ENCODE assay signal across 17 cellular contexts in genomic region chr17:5434984-5435383, GRCh38. TPM values are rescaled to one million over a fixed set of nuclear protein-coding genes. Genes with fewer than 3 reads are reported as not detected.
A peak's percentile ranks its signal among the peaks of the same experiment; 100 is the strongest.
DNase-seq lines count a peak whose midpoint lies in the region; ATAC-seq, FAIRE-seq and TF ChIP-seq lines count a peak whose summit lies in the region.
"Had no signal": no experiment of that assay in that cellular context is flagged by ENCODE, and none has a peak within 500 bp of the region (broad histone marks: within the 10 kb centered on the region; RNA-seq: fewer than 3 reads in every experiment).

No MANE protein-coding gene starts in this region.

- peaks cover 53% of the 10 kb centered on the region for H3K79me2 ChIP-seq in Loucy (ENCODE audit: insufficient read depth, low read length)
- peaks cover 38% of the 10 kb centered on the region for H3K79me2 ChIP-seq in GM12878 (ENCODE audit: control insufficient read depth, insufficient read depth, low read length)

- in situ Hi-C loops in GM12878 (cut with MboI), result no loop called here
- in situ Hi-C loops in ACHN (cut with HindIII; ENCODE audit: low pct_ligation_motif_present, low pct_unique_long_range_greater_than_20kb, low sequenced_read_pairs), result no loop called here

- no peak overlapping the region for H3K27ac ChIP-seq in GM12878 (ENCODE audit: control insufficient read depth, insufficient read depth)
- H3K27ac ChIP-seq in skeletal muscle tissue (ENCODE audit: low read depth, low read length), result peak overlapping the region; percentile 27

- H3K27me3 ChIP-seq in Loucy (ENCODE audit: insufficient read depth, low read length, poor library complexity, severe bottlenecking) (no peaks in the 10 kb centered on the region), GM12878 (replicated peaks in 1 of 2; ENCODE audit: control insufficient read depth in 2 of 2, insufficient read depth in 2 of 2, low read length in 1 of 2) (no peaks in the 10 kb centered on the region), skeletal muscle tissue (ENCODE audit: control insufficient read depth in 3 of 3, insufficient read depth in 3 of 3, low read length in 3 of 3) (no peaks in the 10 kb centered on the region)

- POLR2A ChIA-PET in GM12878 (lab: Charles Lee), result interaction anchor here (0.7 kb wide), 1 partner anchor 454 kb away, joined by 3 read pairs; no protein-coding TSS in a partner anchor

- H3K9ac ChIP-seq in Loucy (ENCODE audit: low read depth, low read length, poor library complexity, severe bottlenecking) (peak overlapping the region; percentile 29), GM12878 (ENCODE audit: control insufficient read depth, insufficient read depth, low read length) (no peak overlapping the region; the same call in 1 of the 2 replicates), skeletal muscle tissue (ENCODE audit: low read depth in 1 of 3, low read length in 3 of 3) (peak overlapping the region in 1 of 3 donors; percentile 7)

- H3K4me1 ChIP-seq in Loucy (ENCODE audit: insufficient read depth, low read length, poor library complexity, severe bottlenecking) (peaks cover 32% of the 10 kb centered on the region), GM12878 (ENCODE audit: control insufficient read depth, insufficient read depth, low read length) (peaks cover 9% of the 10 kb centered on the region; the same call in 1 of the 2 replicates), skeletal muscle tissue (ENCODE audit: control insufficient read depth in 3 of 3, insufficient read depth in 3 of 3, low read length in 3 of 3) (peaks cover 4 to 18% (median 15%) of the 10 kb centered on the region in 3 donors)

- H3K36me3 ChIP-seq in Loucy (ENCODE audit: insufficient read depth, low read length), result peaks cover 50% of the 10 kb centered on the region; the same call in 1 of the 2 replicates
- peaks cover 27 to 37% of the 10 kb centered on the region in 2 experiments for H3K36me3 ChIP-seq in GM12878 (ENCODE audit: control insufficient read depth in 2 of 2, insufficient read depth in 2 of 2, low read length in 1 of 2)
- peaks cover 40 to 60% (median 56%) of the 10 kb centered on the region in 3 donors for H3K36me3 ChIP-seq in skeletal muscle tissue (ENCODE audit: control insufficient read depth in 3 of 3, insufficient read depth in 3 of 3, low read length in 3 of 3)

- ATAC-seq in GM12878, result no peak
- no peak for ATAC-seq in HG03342 (IDR thresholded peaks at IDR 0.05; ENCODE audit: unreplicated experiment)
- no peak for ATAC-seq in HG02642 (IDR thresholded peaks at IDR 0.05; ENCODE audit: poor library complexity, unreplicated experiment)
- ATAC-seq: left colon, mucosa of descending colon, sciatic nerve had no signal

- no peak for FAIRE-seq in GM12878 (lab: Jason Lieb, UNC)

- H4K20me1 ChIP-seq in Loucy (ENCODE audit: insufficient read depth, low read length, poor library complexity, severe bottlenecking) (peaks cover 41% of the 10 kb centered on the region), GM12878 (ENCODE audit: control insufficient read depth, insufficient read depth) (no peaks in the 10 kb centered on the region)

- no peaks in the 10 kb centered on the region for H3K9me3 ChIP-seq in Loucy (ENCODE audit: insufficient read depth, low read depth, low read length)
- H3K9me3 ChIP-seq in GM12878 (replicated peaks; ENCODE audit: control insufficient read depth, insufficient read depth, low read length), result no peaks in the 10 kb centered on the region
- no peaks in the 10 kb centered on the region for H3K9me3 ChIP-seq in skeletal muscle tissue (ENCODE audit: control insufficient read depth in 3 of 3, low read length in 3 of 3)
- H3K9me3 ChIP-seq: mucosa of descending colon had no signal

- H3K4me3 ChIP-seq in Loucy (ENCODE audit: low read length, poor library complexity, severe bottlenecking) (peak overlapping the region; percentile 39), GM12878 (no peak overlapping the region), skeletal muscle tissue (ENCODE audit: low read length in 3 of 3) (no peak overlapping the region)
- H3K4me3 ChIP-seq: mucosa of descending colon had no signal

- TF ChIP-seq CTCF in Loucy (conservative IDR thresholded peaks at IDR 0.05; ENCODE audit: low read length) (no peak), GM12878 (IDR thresholded peaks at IDR 0.05 in 2 of 3, conservative IDR thresholded peaks at IDR 0.05 in 1 of 3; ENCODE audit: control insufficient read depth in 2 of 3, extremely low read depth in 1 of 3, insufficient read depth in 1 of 3, low read depth in 3 of 3, low read length in 3 of 3) (no peak)

- WGBS in GM12878 (ENCODE audit: insufficient coverage, insufficient replicate concordance, low lambda C conversion rate, missing lambda C conversion rate), result 98% methylated on average over 2 of the region's 2 CpGs

- DNase-seq in activated effector memory CD4-positive, alpha-beta T cell treated with anti-CD3 and anti-CD28 coated beads, Interleukin-2, amount 50 U/mL, for 16 hours, result peak; percentile 44
- no peak for DNase-seq in activated effector memory CD4-positive, alpha-beta T cell treated with Interleukin-2 at 50 U/mL for 16 hours
- DNase-seq in GM12878 (ENCODE audit: low read depth, low spot score) (no peak), ACHN (no peak)
- DNase-seq: COR-L47, foreskin melanocyte, left colon, mucosa of descending colon, NCI-H2029 treated with DMSO at 0.1 percent for 48 hours, NCI-H526, occipital lobe, T-helper 9 cell had no signal

- RAD21 ChIA-PET in GM12878 (lab: Charles Lee; ENCODE audit: unreplicated experiment), result no interaction called here

- CTCF ChIA-PET in GM12878 (lab: Yijun Ruan, JAX), result no interaction called here

- no peaks in the 10 kb centered on the region for H3K9me2 ChIP-seq in Loucy (replicated peaks; ENCODE audit: low read depth, low read length)

- intact Hi-C loops in GM12878 (cut with micrococcal nuclease; ENCODE audit: unreplicated experiment), result loop anchor here (5.0 kb wide), 1 partner anchor 238 kb away; no protein-coding TSS in a partner anchor

- BruUV-seq in GM12878 (replicated peaks; lab: Mats Ljungman, UMichigan), result no TSS peak

- H2AFZ ChIP-seq in Loucy (ENCODE audit: low read length) (no peak overlapping the region), GM12878 (ENCODE audit: control insufficient read depth, low read depth, low read length) (no peak overlapping the region)

- TF ChIP-seq EP300 in GM12878 (IDR thresholded peaks at IDR 0.05; ENCODE audit: borderline replicate concordance in 1 of 2, control insufficient read depth in 1 of 2, low read depth in 2 of 2, low read length in 2 of 2), result no peak

- no peak for TF ChIP-seq RAD21 in GM12878 (IDR thresholded peaks at IDR 0.05; ENCODE audit: insufficient read depth, low read depth, low read length)

- H3F3A ChIP-seq in Loucy (ENCODE audit: low read depth), result 0 out of 2 replicates have a peak, but pooled peaks cover 3% of the 10 kb centered on the region

- TF ChIP-seq POLR2A in GM12878 (IDR thresholded peaks at IDR 0.05; ENCODE audit: low read depth, low read length), result peak; percentile 43

- peak overlapping the region; percentile 97 for H3K4me2 ChIP-seq in Loucy (ENCODE audit: low read depth, low read length, poor library complexity, severe bottlenecking)
- peak overlapping the region; percentile 39; the same call in 1 of the 2 replicates for H3K4me2 ChIP-seq in GM12878 (ENCODE audit: control insufficient read depth, insufficient read depth)

- SMC1A ChIA-PET in GM12878 (lab: Charles Lee; ENCODE audit: uncharacterized antibody, unreplicated experiment), result no interaction called here

RNA-seq across cellular contexts. Expression of gene C1QBP, which starts 4.0 kb away (rescaled TPM):
- total RNA-seq in GM12878 (2013; cell fraction: nucleolus; rRNA removed), result 51.2 and 54.9 TPM in 2 replicates
- total RNA-seq in GM12878 (2014; rRNA removed), result 415 and 426 TPM in 2 replicates
- 629 and 683 TPM in 2 replicates for total RNA-seq in GM12878 (2014; rRNA removed; fragmentation: Illumina TruSeq; extraction: Trizol)
- 411 and 415 TPM in 2 replicates for total RNA-seq in GM12878 (2021)
- 296 TPM for polyA plus RNA-seq in GM12878 (2011; ENCODE audit: low read depth)
- 444 and 610 TPM in 2 replicates for polyA plus RNA-seq in GM12878 (2011; rRNA removed)
- polyA plus RNA-seq in GM12878 (2011; cell fraction: cytosol; rRNA removed), result 232 and 273 TPM in 2 replicates
- polyA plus RNA-seq in GM12878 (2011; cell fraction: nucleus; rRNA removed), result 184 and 213 TPM in 2 replicates
- polyA plus RNA-seq in GM12878 (2012), result 238 and 269 TPM in 2 replicates
- polyA plus RNA-seq in GM12878 (2014; fragmentation: Illumina TruSeq; extraction: Trizol), result 592 and 753 TPM in 2 replicates
- 100 to 1,000 TPM; 124 to 227 TPM for polyA plus RNA-seq in GM12878 (2014; fragmentation: Nextera tagmentation; extraction: Ambion mirVana)
- polyA plus RNA-seq in GM12878 (2014; rRNA removed), result 381 and 414 TPM in 2 replicates
- polyA plus RNA-seq in GM12878 (2016; fragmentation: Nextera tagmentation; extraction: Ambion mirVana), result 100 to 1,000 TPM; 945 to 989 TPM
- polyA minus RNA-seq in GM12878 (2011; rRNA and poly(A)+ RNA removed), result 160 and 234 TPM in 2 replicates
- polyA minus RNA-seq in GM12878 (2011; cell fraction: cytosol; rRNA and poly(A)+ RNA removed), result 111 TPM in 2 replicates
- 34.8 and 40.8 TPM in 2 replicates for polyA minus RNA-seq in GM12878 (2011; cell fraction: nucleus; rRNA and poly(A)+ RNA removed)
- 142 TPM for total RNA-seq in skeletal muscle tissue

RNA-seq across cellular contexts. Expression of gene RPAIN, which starts 15.0 kb away (rescaled TPM):
- total RNA-seq in GM12878 (2013; cell fraction: nucleolus; rRNA removed), result 166 and 189 TPM in 2 replicates
- total RNA-seq in GM12878 (2014; rRNA removed), result 68.6 and 70.4 TPM in 2 replicates
- total RNA-seq in GM12878 (2014; rRNA removed; fragmentation: Illumina TruSeq; extraction: Trizol), result 74.6 and 76.3 TPM in 2 replicates
- 44.6 and 45.8 TPM in 2 replicates for total RNA-seq in GM12878 (2021)
- 32.9 TPM for polyA plus RNA-seq in GM12878 (2011; ENCODE audit: low read depth)
- polyA plus RNA-seq in GM12878 (2011; rRNA removed), result 69.5 and 69.8 TPM in 2 replicates
- 45.4 and 50.3 TPM in 2 replicates for polyA plus RNA-seq in GM12878 (2011; cell fraction: cytosol; rRNA removed)
- 60.8 and 64.9 TPM in 2 replicates for polyA plus RNA-seq in GM12878 (2011; cell fraction: nucleus; rRNA removed)
- 35.3 and 37.0 TPM in 2 replicates for polyA plus RNA-seq in GM12878 (2012)
- 50.2 and 53.3 TPM in 2 replicates for polyA plus RNA-seq in GM12878 (2014; fragmentation: Illumina TruSeq; extraction: Trizol)
- polyA plus RNA-seq in GM12878 (2014; fragmentation: Nextera tagmentation; extraction: Ambion mirVana), result 100 to 1,000 TPM; 101 to 109 TPM
- 50.6 and 56.4 TPM in 2 replicates for polyA plus RNA-seq in GM12878 (2014; rRNA removed)
- 10 to 100 TPM; 71.5 to 74.8 TPM for polyA plus RNA-seq in GM12878 (2016; fragmentation: Nextera tagmentation; extraction: Ambion mirVana)
- polyA minus RNA-seq in GM12878 (2011; rRNA and poly(A)+ RNA removed), result 39.9 and 44.4 TPM in 2 replicates
- 15.9 and 16.4 TPM in 2 replicates for polyA minus RNA-seq in GM12878 (2011; cell fraction: cytosol; rRNA and poly(A)+ RNA removed)
- polyA minus RNA-seq in GM12878 (2011; cell fraction: nucleus; rRNA and poly(A)+ RNA removed), result 35.1 and 43.3 TPM in 2 replicates
- total RNA-seq in skeletal muscle tissue, result 32.4 TPM

RNA-seq across cellular contexts. Expression of gene NUP88, which starts 15.5 kb away (rescaled TPM):
- total RNA-seq in GM12878 (2013; cell fraction: nucleolus; rRNA removed), result 270 and 280 TPM in 2 replicates
- total RNA-seq in GM12878 (2014; rRNA removed) (188 and 189 TPM in 2 replicates), GM12878 (2014; rRNA removed; fragmentation: Illumina TruSeq; extraction: Trizol) (232 and 233 TPM in 2 replicates), GM12878 (2021) (109 and 125 TPM in 2 replicates), skeletal muscle tissue (46.4 TPM)
- polyA plus RNA-seq in GM12878 (2011; ENCODE audit: low read depth), result 35.8 TPM
- polyA plus RNA-seq in GM12878 (2011; rRNA removed) (200 and 238 TPM in 2 replicates), GM12878 (2014; fragmentation: Illumina TruSeq; extraction: Trizol) (244 and 280 TPM in 2 replicates), GM12878 (2014; fragmentation: Nextera tagmentation; extraction: Ambion mirVana) (100 to 1,000 TPM; 110 to 137 TPM), GM12878 (2014; rRNA removed) (153 and 173 TPM in 2 replicates), GM12878 (2016; fragmentation: Nextera tagmentation; extraction: Ambion mirVana) (100 to 1,000 TPM; 188 to 208 TPM)
- polyA plus RNA-seq in GM12878 (2011; cell fraction: cytosol; rRNA removed), result 145 and 161 TPM in 2 replicates
- polyA plus RNA-seq in GM12878 (2011; cell fraction: nucleus; rRNA removed), result 127 and 139 TPM in 2 replicates
- 80.8 and 110 TPM in 2 replicates for polyA plus RNA-seq in GM12878 (2012)
- polyA minus RNA-seq in GM12878 (2011; rRNA and poly(A)+ RNA removed), result 258 and 329 TPM in 2 replicates
- polyA minus RNA-seq in GM12878 (2011; cell fraction: cytosol; rRNA and poly(A)+ RNA removed), result 66.0 and 82.0 TPM in 2 replicates
- 93.5 and 119 TPM in 2 replicates for polyA minus RNA-seq in GM12878 (2011; cell fraction: nucleus; rRNA and poly(A)+ RNA removed)

RNA-seq across cellular contexts. Expression of gene DHX33, which starts 33.8 kb away (rescaled TPM):
- 17.5 and 18.6 TPM in 2 replicates for total RNA-seq in GM12878 (2013; cell fraction: nucleolus; rRNA removed)
- total RNA-seq in GM12878 (2014; rRNA removed) (11.7 and 12.7 TPM in 2 replicates), GM12878 (2014; rRNA removed; fragmentation: Illumina TruSeq; extraction: Trizol) (12.4 and 12.8 TPM in 2 replicates), GM12878 (2021) (30.6 and 33.5 TPM in 2 replicates), skeletal muscle tissue (7.3 TPM)
- 8.1 TPM for polyA plus RNA-seq in GM12878 (2011; ENCODE audit: low read depth)
- polyA plus RNA-seq in GM12878 (2011; rRNA removed) (12.3 and 16.5 TPM in 2 replicates), GM12878 (2014; fragmentation: Illumina TruSeq; extraction: Trizol) (32.0 and 33.2 TPM in 2 replicates), GM12878 (2014; fragmentation: Nextera tagmentation; extraction: Ambion mirVana) (10 to 100 TPM; 12.2 to 13.3 TPM), GM12878 (2014; rRNA removed) (24.6 and 24.8 TPM in 2 replicates), GM12878 (2016; fragmentation: Nextera tagmentation; extraction: Ambion mirVana) (1 to 10 TPM; 6.5 to 8.5 TPM)
- 16.9 and 18.8 TPM in 2 replicates for polyA plus RNA-seq in GM12878 (2011; cell fraction: cytosol; rRNA removed)
- 12.3 and 20.4 TPM in 2 replicates for polyA plus RNA-seq in GM12878 (2011; cell fraction: nucleus; rRNA removed)
- polyA plus RNA-seq in GM12878 (2012), result 11.2 and 11.5 TPM in 2 replicates
- polyA minus RNA-seq in GM12878 (2011; rRNA and poly(A)+ RNA removed), result 27.1 and 28.2 TPM in 2 replicates
- polyA minus RNA-seq in GM12878 (2011; cell fraction: cytosol; rRNA and poly(A)+ RNA removed), result 12.3 and 12.7 TPM in 2 replicates
- polyA minus RNA-seq in GM12878 (2011; cell fraction: nucleus; rRNA and poly(A)+ RNA removed), result 5.7 and 9.2 TPM in 2 replicates

RNA-seq across cellular contexts. Expression of gene DERL2, which starts 51.0 kb away (rescaled TPM):
- 51.6 and 76.9 TPM in 2 replicates for total RNA-seq in GM12878 (2013; cell fraction: nucleolus; rRNA removed)
- 31.4 and 46.6 TPM in 2 replicates for total RNA-seq in GM12878 (2014; rRNA removed)
- 35.0 and 40.5 TPM in 2 replicates for total RNA-seq in GM12878 (2014; rRNA removed; fragmentation: Illumina TruSeq; extraction: Trizol)
- 59.4 and 60.4 TPM in 2 replicates for total RNA-seq in GM12878 (2021)
- 47.0 TPM for polyA plus RNA-seq in GM12878 (2011; ENCODE audit: low read depth)
- polyA plus RNA-seq in GM12878 (2011; rRNA removed), result 78.2 and 96.2 TPM in 2 replicates
- 43.5 and 44.7 TPM in 2 replicates for polyA plus RNA-seq in GM12878 (2011; cell fraction: cytosol; rRNA removed)
- 74.8 and 78.7 TPM in 2 replicates for polyA plus RNA-seq in GM12878 (2011; cell fraction: nucleus; rRNA removed)
- 55.9 and 66.9 TPM in 2 replicates for polyA plus RNA-seq in GM12878 (2012)
- polyA plus RNA-seq in GM12878 (2014; fragmentation: Illumina TruSeq; extraction: Trizol), result 42.1 and 42.2 TPM in 2 replicates
- 100 to 1,000 TPM; 161 to 236 TPM for polyA plus RNA-seq in GM12878 (2014; fragmentation: Nextera tagmentation; extraction: Ambion mirVana)
- polyA plus RNA-seq in GM12878 (2014; rRNA removed), result 44.9 and 53.0 TPM in 2 replicates
- polyA plus RNA-seq in GM12878 (2016; fragmentation: Nextera tagmentation; extraction: Ambion mirVana), result 100 to 1,000 TPM; 156 to 170 TPM
- 18.8 and 22.5 TPM in 2 replicates for polyA minus RNA-seq in GM12878 (2011; rRNA and poly(A)+ RNA removed)
- polyA minus RNA-seq in GM12878 (2011; cell fraction: cytosol; rRNA and poly(A)+ RNA removed), result 13.1 and 16.4 TPM in 2 replicates
- 31.9 and 42.7 TPM in 2 replicates for polyA minus RNA-seq in GM12878 (2011; cell fraction: nucleus; rRNA and poly(A)+ RNA removed)
- total RNA-seq in skeletal muscle tissue, result 26.1 TPM
